8 cellular contexts compared by ENCODE assay signal in the genomic region with DNA sequence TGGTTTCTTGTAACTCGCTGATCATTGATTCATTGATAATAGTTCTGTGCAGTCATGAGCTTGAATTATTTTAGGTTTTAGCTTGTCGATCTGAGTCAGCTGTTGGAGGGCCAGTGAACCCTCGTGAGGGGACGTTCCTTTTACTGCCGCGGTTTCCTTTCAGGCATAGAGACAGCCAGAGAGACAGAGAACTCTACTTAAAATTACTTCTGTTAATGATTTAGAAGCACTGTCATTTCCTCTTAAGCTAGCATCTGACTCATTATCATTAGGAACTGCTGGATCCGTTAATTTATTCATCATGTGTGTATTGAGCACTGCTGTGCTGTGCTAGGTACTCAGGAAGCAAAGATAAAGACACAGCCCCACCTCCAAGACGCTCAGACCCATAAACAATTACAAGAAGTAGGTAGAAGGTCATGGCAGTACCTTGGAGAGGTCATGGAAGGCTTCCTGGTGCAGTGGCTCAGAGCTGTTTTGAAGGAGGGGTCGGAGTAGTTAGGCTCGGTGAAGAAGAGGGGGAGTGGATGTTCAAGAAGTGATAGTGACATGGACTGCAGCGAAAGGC. TPM values are rescaled to one million over a fixed set of nuclear protein-coding genes. Genes with fewer than 3 reads are reported as not detected.
DNase-seq lines count a peak whose midpoint lies in the region; ATAC-seq and TF ChIP-seq lines count a peak whose summit lies in the region.

No MANE protein-coding gene starts in this region.

- no peaks in the 10 kb centered on the region for H3K36me3 Mint-ChIP-seq in glutamatergic neuron (ENCODE audit: unreplicated experiment)

- ATAC-seq in GM21360 (IDR thresholded peaks at IDR 0.05; ENCODE audit: unreplicated experiment): no peak
- ATAC-seq in HG03565 (IDR thresholded peaks at IDR 0.05; ENCODE audit: unreplicated experiment): no peak
- ATAC-seq in GM18502 (IDR thresholded peaks at IDR 0.05; ENCODE audit: poor library complexity, unreplicated experiment): no peak

- peaks cover 7% of the 10 kb centered on the region for H3K9me3 Mint-ChIP-seq in glutamatergic neuron (ENCODE audit: unreplicated experiment)

- H3K4me3 Mint-ChIP-seq in glutamatergic neuron (ENCODE audit: unreplicated experiment): peak overlapping the region; percentile 53

- peak; percentile 5 for DNase-seq in activated gamma-delta T cell treated with anti-CD3 and anti-CD28 coated beads, Interleukin-2, amount 50 U/mL, for 16 hours (ENCODE audit: low read depth)
- DNase-seq in activated gamma-delta T cell treated with Interleukin-2 at 50 U/mL for 16 hours: no peak
- DNase-seq in activated CD4-positive, alpha-beta T cell treated with anti-CD3 and anti-CD28 coated beads, Interleukin-2, amount 50 U/mL, for 48 hours: peak; percentile 51 to 63
- no peak for DNase-seq in glutamatergic neuron
- peak; percentile 60 for DNase-seq in stimulated activated naive CD4-positive, alpha-beta T cell treated with Interleukin-2 at 50 U/mL for 16 hours (lab: John Stamatoyannopoulos, UW)

- H3K27ac Mint-ChIP-seq in glutamatergic neuron (ENCODE audit: unreplicated experiment): peak overlapping the region; percentile 50

- H3K27me3 Mint-ChIP-seq in glutamatergic neuron (ENCODE audit: unreplicated experiment): peaks cover 6% of the 10 kb centered on the region

- H3K4me1 Mint-ChIP-seq in glutamatergic neuron (ENCODE audit: low read depth, unreplicated experiment): peaks cover 35% of the 10 kb centered on the region

- no peak for TF ChIP-seq CTCF in glutamatergic neuron (IDR thresholded peaks at IDR 0.05; ENCODE audit: partially characterized antibody, unreplicated experiment)

RNA-seq across cellular contexts. Expression of a gene that starts 3.2 kb away (rescaled TPM):
- total RNA-seq in glutamatergic neuron (ENCODE audit: unreplicated experiment): 50.2 TPM

RNA-seq across cellular contexts. Expression of a gene that starts 21.8 kb away (rescaled TPM):
- total RNA-seq in glutamatergic neuron (ENCODE audit: unreplicated experiment): 3.1 TPM

Comparison
In these comparisons a context has a peak if more than half of its experiments do, and no peak if none do; other contexts are left out.
1. DNase-seq: peak in activated gamma-delta T cell treated with anti-CD3 and anti-CD28 coated beads, Interleukin-2, amount 50 U/mL, for 16 hours (single experiment), activated CD4-positive, alpha-beta T cell treated with anti-CD3 and anti-CD28 coated beads, Interleukin-2, amount 50 U/mL, for 48 hours (2 of 2) and stimulated activated naive CD4-positive, alpha-beta T cell treated with Interleukin-2 at 50 U/mL for 16 hours (single experiment); none in activated gamma-delta T cell treated with Interleukin-2 at 50 U/mL for 16 hours (single experiment) and glutamatergic neuron (single experiment).